In the genomic region with DNA sequence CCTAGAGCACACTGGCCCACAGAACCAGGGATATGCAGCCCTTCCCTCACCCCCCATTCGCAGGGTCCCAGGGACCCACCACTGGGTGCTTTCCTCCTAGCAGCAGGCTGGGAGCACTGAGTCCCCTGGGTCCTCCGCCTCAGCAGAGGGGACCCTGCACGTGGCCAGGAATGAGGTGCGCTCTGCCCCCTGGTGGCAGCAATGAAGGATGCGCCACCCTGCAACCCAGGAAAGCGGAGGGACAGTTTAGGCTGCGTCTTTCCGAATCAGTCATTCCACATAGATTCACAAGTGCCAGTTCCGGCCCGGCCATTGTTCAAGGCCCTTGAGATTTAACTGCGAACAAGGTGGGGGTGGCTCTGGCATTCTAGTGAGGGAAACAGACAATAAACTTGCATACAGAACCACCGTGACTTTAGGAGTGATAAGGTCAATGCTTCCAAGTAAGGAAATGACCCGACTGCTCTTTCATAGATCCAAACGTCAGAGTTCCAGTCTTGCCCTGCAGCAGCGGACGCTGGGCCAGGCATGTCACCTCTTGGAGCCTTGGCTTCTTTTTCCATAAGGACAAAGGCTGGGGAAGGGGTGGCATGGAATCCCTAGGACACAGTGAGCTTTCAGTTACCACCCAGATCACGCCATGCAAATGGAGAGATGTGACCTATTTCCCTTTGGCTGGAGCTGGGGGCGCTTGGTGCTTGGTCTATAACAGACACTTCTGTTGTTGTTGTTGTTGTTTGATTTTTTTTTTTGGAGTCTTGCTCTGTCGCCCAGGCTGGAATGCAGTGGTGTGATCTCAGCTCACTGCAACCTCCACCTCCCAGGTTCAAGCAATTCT, we compare ENCODE assay signal across 1 cellular context.
TF ChIP-seq lines count a peak whose summit lies in the region.

No MANE protein-coding gene starts in this region.

TF ChIP-seq in GM12878, 131 proteins besides CTCF, POLR2A, EP300 and RAD21 (continued from another document):
- TF ChIP-seq, protein P1, sequence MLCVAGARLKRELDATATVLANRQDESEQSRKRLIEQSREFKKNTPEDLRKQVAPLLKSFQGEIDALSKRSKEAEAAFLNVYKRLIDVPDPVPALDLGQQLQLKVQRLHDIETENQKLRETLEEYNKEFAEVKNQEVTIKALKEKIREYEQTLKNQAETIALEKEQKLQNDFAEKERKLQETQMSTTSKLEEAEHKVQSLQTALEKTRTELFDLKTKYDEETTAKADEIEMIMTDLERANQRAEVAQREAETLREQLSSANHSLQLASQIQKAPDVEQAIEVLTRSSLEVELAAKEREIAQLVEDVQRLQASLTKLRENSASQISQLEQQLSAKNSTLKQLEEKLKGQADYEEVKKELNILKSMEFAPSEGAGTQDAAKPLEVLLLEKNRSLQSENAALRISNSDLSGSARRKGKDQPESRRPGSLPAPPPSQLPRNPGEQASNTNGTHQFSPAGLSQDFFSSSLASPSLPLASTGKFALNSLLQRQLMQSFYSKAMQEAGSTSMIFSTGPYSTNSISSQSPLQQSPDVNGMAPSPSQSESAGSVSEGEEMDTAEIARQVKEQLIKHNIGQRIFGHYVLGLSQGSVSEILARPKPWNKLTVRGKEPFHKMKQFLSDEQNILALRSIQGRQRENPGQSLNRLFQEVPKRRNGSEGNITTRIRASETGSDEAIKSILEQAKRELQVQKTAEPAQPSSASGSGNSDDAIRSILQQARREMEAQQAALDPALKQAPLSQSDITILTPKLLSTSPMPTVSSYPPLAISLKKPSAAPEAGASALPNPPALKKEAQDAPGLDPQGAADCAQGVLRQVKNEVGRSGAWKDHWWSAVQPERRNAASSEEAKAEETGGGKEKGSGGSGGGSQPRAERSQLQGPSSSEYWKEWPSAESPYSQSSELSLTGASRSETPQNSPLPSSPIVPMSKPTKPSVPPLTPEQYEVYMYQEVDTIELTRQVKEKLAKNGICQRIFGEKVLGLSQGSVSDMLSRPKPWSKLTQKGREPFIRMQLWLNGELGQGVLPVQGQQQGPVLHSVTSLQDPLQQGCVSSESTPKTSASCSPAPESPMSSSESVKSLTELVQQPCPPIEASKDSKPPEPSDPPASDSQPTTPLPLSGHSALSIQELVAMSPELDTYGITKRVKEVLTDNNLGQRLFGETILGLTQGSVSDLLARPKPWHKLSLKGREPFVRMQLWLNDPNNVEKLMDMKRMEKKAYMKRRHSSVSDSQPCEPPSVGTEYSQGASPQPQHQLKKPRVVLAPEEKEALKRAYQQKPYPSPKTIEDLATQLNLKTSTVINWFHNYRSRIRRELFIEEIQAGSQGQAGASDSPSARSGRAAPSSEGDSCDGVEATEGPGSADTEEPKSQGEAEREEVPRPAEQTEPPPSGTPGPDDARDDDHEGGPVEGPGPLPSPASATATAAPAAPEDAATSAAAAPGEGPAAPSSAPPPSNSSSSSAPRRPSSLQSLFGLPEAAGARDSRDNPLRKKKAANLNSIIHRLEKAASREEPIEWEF (IDR thresholded peaks at IDR 0.05; ENCODE audit: insufficient replicate concordance, low read depth, low read length), result no peak
TF ChIP-seq in GM12878: peak in this region for 26.
